Comparison of ENCODE assay signal across 10 cellular contexts in the genomic region with DNA sequence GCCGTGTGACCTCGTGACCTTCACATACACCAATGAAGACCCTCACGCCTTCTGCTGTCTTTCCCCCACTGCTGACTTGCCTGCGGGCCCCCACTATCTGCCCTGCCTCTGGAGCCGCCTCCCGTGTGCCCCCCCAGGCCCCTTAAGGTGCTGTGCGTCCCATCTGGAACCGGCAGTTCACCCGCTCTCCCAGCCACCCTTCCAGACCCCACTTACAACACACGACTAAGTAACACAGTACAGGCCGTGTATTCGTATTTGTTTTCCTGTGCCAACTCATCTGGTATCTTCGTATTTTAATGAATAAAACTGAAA. TPM values are rescaled to one million over a fixed set of nuclear protein-coding genes. Genes with fewer than 3 reads are reported as not detected.
A peak's percentile ranks its signal among the peaks of the same experiment; 100 is the strongest.
DNase-seq lines count a peak whose midpoint lies in the region; ATAC-seq and TF ChIP-seq lines count a peak whose summit lies in the region.
"Had no signal": no experiment of that assay in that cellular context is flagged by ENCODE, and none has a peak within 500 bp of the region (broad histone marks: within the 10 kb centered on the region; RNA-seq: fewer than 3 reads in every experiment).

No MANE protein-coding gene starts in this region.

- H3K27me3 Mint-ChIP-seq in T-helper 1 cell treated with Interleukin-12 subunit alpha and Interleukin-12 subunit beta and Interleukin-4 antibody, amounts not matched to agents 30 μg/mL and 1 μg/mL, for 36 hours (ENCODE audit: low read depth): no peaks in the 10 kb centered on the region
- H3K27me3 Mint-ChIP-seq in dendritic cell treated with granulocyte-macrophage colony-stimulating factor and Interleukin-4, amounts not matched to agents 40 ng/mL and 50 ng/mL, for 4 days: peaks cover 40% of the 10 kb centered on the region

- 29 to 53% (median 47%) methylated on average over 13 of the region's 13 CpGs for WGBS in spleen, 5 donors
- WGBS in gastroesophageal sphincter (ENCODE audit: low coverage in 1 of 2), 2 donors: 37 to 46% methylated on average over 8 to 13 of the region's 13 CpGs

- DNase-seq in T-helper 1 cell (no peak), spleen (no peak), left colon (no peak), NCI-H345 (lab: John Stamatoyannopoulos, UW) (no peak)
- DNase-seq: effector CD4-positive, alpha-beta T cell had no signal

- no peak for ATAC-seq in left colon
- no peak for ATAC-seq in gastroesophageal sphincter

- no peak for TF ChIP-seq EP300 in gastroesophageal sphincter (IDR thresholded peaks at IDR 0.05)

- peaks cover 0 to 14% (median 0%) of the 10 kb centered on the region in 7 donors for H3K27me3 ChIP-seq in spleen (replicated peaks in 1 of 7)
- peaks cover 5% of the 10 kb centered on the region for H3K27me3 ChIP-seq in gastroesophageal sphincter

- H3K9me3 ChIP-seq in KOPT-K1 (ENCODE audit: insufficient read depth, low read length, poor library complexity, severe bottlenecking): peaks cover 3% of the 10 kb centered on the region
- peaks cover 0 to 3% (median under 1%) of the 10 kb centered on the region in 8 donors for H3K9me3 ChIP-seq in spleen
- no peaks in the 10 kb centered on the region for H3K9me3 ChIP-seq in gastroesophageal sphincter

- no peak for TF ChIP-seq CTCF in spleen (IDR thresholded peaks at IDR 0.05 in 8 of 11, conservative IDR thresholded peaks at IDR 0.05 in 3 of 11)
- TF ChIP-seq CTCF in gastroesophageal sphincter (IDR thresholded peaks at IDR 0.05): no peak

- H3K27ac ChIP-seq in KOPT-K1 (ENCODE audit: low read depth, low read length, poor library complexity, severe bottlenecking) (peak overlapping the region; percentile 99), spleen (peak overlapping the region in 6 of 8 donors; percentile 4 to 85 (median 77)), gastroesophageal sphincter (no peak overlapping the region)

- peaks cover 35% of the 10 kb centered on the region for H3K36me3 Mint-ChIP-seq in T-helper 1 cell treated with Interleukin-12 subunit alpha and Interleukin-12 subunit beta and Interleukin-4 antibody, amounts not matched to agents 30 μg/mL and 1 μg/mL, for 36 hours (ENCODE audit: low read depth)
- H3K36me3 Mint-ChIP-seq in dendritic cell treated with granulocyte-macrophage colony-stimulating factor and Interleukin-4, amounts not matched to agents 40 ng/mL and 50 ng/mL, for 4 days (ENCODE audit: low read depth): peaks cover 49% of the 10 kb centered on the region

- intact Hi-C loops in dendritic cell treated with granulocyte-macrophage colony-stimulating factor and Interleukin-4, amounts not matched to agents 40 ng/mL and 50 ng/mL, for 4 days (cut with micrococcal nuclease): no loop called here
- intact Hi-C loops in spleen (cut with DNase I; ENCODE audit: low total_unique reads) (no loop called here), left colon (cut with DNase I, micrococcal nuclease) (no loop called here)

- TF ChIP-seq POLR2A in spleen (IDR thresholded peaks at IDR 0.05) (no peak), gastroesophageal sphincter (IDR thresholded peaks at IDR 0.05) (no peak)

- peaks cover 47% of the 10 kb centered on the region for H3K36me3 ChIP-seq in KOPT-K1 (ENCODE audit: insufficient read depth, low read length)
- peaks cover 0 to 48% (median 41%) of the 10 kb centered on the region in 6 donors for H3K36me3 ChIP-seq in spleen
- peaks cover 0 to 41% of the 10 kb centered on the region in 2 donors for H3K36me3 ChIP-seq in gastroesophageal sphincter

- peak overlapping the region; percentile 75 for H3K4me3 Mint-ChIP-seq in T-helper 1 cell treated with Interleukin-12 subunit alpha and Interleukin-12 subunit beta and Interleukin-4 antibody, amounts not matched to agents 30 μg/mL and 1 μg/mL, for 36 hours
- no peak overlapping the region for H3K4me3 Mint-ChIP-seq in dendritic cell treated with granulocyte-macrophage colony-stimulating factor and Interleukin-4, amounts not matched to agents 40 ng/mL and 50 ng/mL, for 4 days

- H3K27ac Mint-ChIP-seq in T-helper 1 cell treated with Interleukin-12 subunit alpha and Interleukin-12 subunit beta and Interleukin-4 antibody, amounts not matched to agents 30 μg/mL and 1 μg/mL, for 36 hours: peak overlapping the region; percentile 93
- H3K27ac Mint-ChIP-seq in dendritic cell treated with granulocyte-macrophage colony-stimulating factor and Interleukin-4, amounts not matched to agents 40 ng/mL and 50 ng/mL, for 4 days: peak overlapping the region; percentile 6

- peaks cover 12 to 57% (median 45%) of the 10 kb centered on the region in 6 donors for H3K4me1 ChIP-seq in spleen
- H3K4me1 ChIP-seq in gastroesophageal sphincter: peaks cover 0 to 17% (median 7%) of the 10 kb centered on the region in 3 donors

- peak overlapping the region in 4 of 8 donors; percentile 23 to 64 (median 27) for H3K4me3 ChIP-seq in spleen
- no peak overlapping the region for H3K4me3 ChIP-seq in gastroesophageal sphincter

- H3K9me3 Mint-ChIP-seq in T-helper 1 cell treated with Interleukin-12 subunit alpha and Interleukin-12 subunit beta and Interleukin-4 antibody, amounts not matched to agents 30 μg/mL and 1 μg/mL, for 36 hours: no peaks in the 10 kb centered on the region
- H3K9me3 Mint-ChIP-seq in dendritic cell treated with granulocyte-macrophage colony-stimulating factor and Interleukin-4, amounts not matched to agents 40 ng/mL and 50 ng/mL, for 4 days: peaks cover 2% of the 10 kb centered on the region

- H3K4me1 Mint-ChIP-seq in T-helper 1 cell treated with Interleukin-12 subunit alpha and Interleukin-12 subunit beta and Interleukin-4 antibody, amounts not matched to agents 30 μg/mL and 1 μg/mL, for 36 hours (ENCODE audit: low read depth): peaks cover 49% of the 10 kb centered on the region
- peaks cover 21% of the 10 kb centered on the region for H3K4me1 Mint-ChIP-seq in dendritic cell treated with granulocyte-macrophage colony-stimulating factor and Interleukin-4, amounts not matched to agents 40 ng/mL and 50 ng/mL, for 4 days (ENCODE audit: low read depth)

RNA-seq across cellular contexts. Expression of gene TERT, which starts 21.7 kb away (rescaled TPM):
- total RNA-seq in spleen (1 to 10 TPM in 2 of 7 donors, under 1 TPM in 3, not detected in 2; 0.16 to 5.3 (median 0.43) TPM), left colon (1 to 10 TPM; 2.3 to 5.1 TPM), gastroesophageal sphincter (not detected)
- polyA plus RNA-seq in spleen: under 1 TPM; 0.09 to 0.53 (median 0.19) TPM
- total RNA-seq: omental fat pad had no signal

RNA-seq across cellular contexts. Expression of gene CLPTM1L, which starts 28.4 kb away (rescaled TPM):
- total RNA-seq in spleen (100 to 1,000 TPM in 3 of 7 donors, 10 to 100 TPM in 4; 87.2 to 118 (median 99.9) TPM), left colon (100 to 1,000 TPM in 1 of 2 donors, 10 to 100 TPM in 1; 93.1 to 102 TPM), gastroesophageal sphincter (100 to 1,000 TPM in 1 of 4 donors, 10 to 100 TPM in 3; 83.9 to 131 (median 92.2) TPM)
- polyA plus RNA-seq in spleen: 10 to 100 TPM; 39.7 to 55.6 (median 45.1) TPM

Comparison
In these comparisons a context has a peak if more than half of its experiments do, and no peak if none do; other contexts are left out.
1. H3K27ac ChIP-seq: peak in KOPT-K1 (single experiment) and spleen (6 of 8); none in gastroesophageal sphincter (0 of 4).